Comparison of ENCODE assay signal across 1 cellular context in genomic region chr22:49209452-49210195, GRCh38.
TF ChIP-seq lines count a peak whose summit lies in the region.

No MANE protein-coding gene starts in this region.

TF ChIP-seq in HepG2, 621 proteins besides CTCF, POLR2A, EP300 and RAD21 (continued from another document):
- no peak for TF ChIP-seq ZNF512B (CRISPR knock-in tag; IDR thresholded peaks at IDR 0.05; ENCODE audit: borderline replicate concordance)
- no peak for TF ChIP-seq KAT7 (CRISPR knock-in tag; IDR thresholded peaks at IDR 0.05; ENCODE audit: borderline replicate concordance)
- TF ChIP-seq PHF20 (CRISPR knock-in tag; IDR thresholded peaks at IDR 0.05), result no peak
- no peak for TF ChIP-seq ZFY (CRISPR knock-in tag; IDR thresholded peaks at IDR 0.05)
- no peak for TF ChIP-seq SP5 (CRISPR knock-in tag; IDR thresholded peaks at IDR 0.05; ENCODE audit: borderline replicate concordance, low read depth)
- no peak for TF ChIP-seq ZNF256 (CRISPR knock-in tag; conservative IDR thresholded peaks at IDR 0.05)
- TF ChIP-seq ZNF572 (CRISPR knock-in tag; IDR thresholded peaks at IDR 0.05), result no peak
- no peak for TF ChIP-seq ZNF674 (CRISPR knock-in tag; IDR thresholded peaks at IDR 0.05; ENCODE audit: low read depth)
- no peak for TF ChIP-seq SRSF1 (optimal IDR thresholded peaks at IDR 0.05; ENCODE audit: low read depth, low read length)
- TF ChIP-seq ZNF232 (CRISPR knock-in tag; IDR thresholded peaks at IDR 0.05; ENCODE audit: borderline replicate concordance), result no peak
- no peak for TF ChIP-seq SAFB2 (CRISPR knock-in tag; IDR thresholded peaks at IDR 0.05; ENCODE audit: borderline replicate concordance, low read depth)
- TF ChIP-seq ZNF224 (CRISPR knock-in tag; IDR thresholded peaks at IDR 0.05), result no peak
- peak; percentile 50 for TF ChIP-seq ARID5B (CRISPR knock-in tag; IDR thresholded peaks at IDR 0.05)
- TF ChIP-seq ZNF792 (CRISPR knock-in tag; IDR thresholded peaks at IDR 0.05), result no peak
- no peak for TF ChIP-seq BRCA1 (CRISPR knock-in tag; IDR thresholded peaks at IDR 0.05)
- no peak for TF ChIP-seq ZFYVE20 (CRISPR knock-in tag; IDR thresholded peaks at IDR 0.05; ENCODE audit: borderline replicate concordance, low read depth)
- TF ChIP-seq ZNF629 (CRISPR knock-in tag; conservative IDR thresholded peaks at IDR 0.05), result no peak
- TF ChIP-seq HNF1A (IDR thresholded peaks at IDR 0.05; ENCODE audit: low read depth), result peak; percentile 87
- TF ChIP-seq HNF1A (CRISPR knock-in tag; IDR thresholded peaks at IDR 0.05; ENCODE audit: borderline replicate concordance), result peak; percentile 93
- no peak for TF ChIP-seq ATF5 (CRISPR knock-in tag; IDR thresholded peaks at IDR 0.05; ENCODE audit: low read depth)
- TF ChIP-seq ZNF552 (CRISPR knock-in tag; IDR thresholded peaks at IDR 0.05; ENCODE audit: borderline replicate concordance), result no peak
- TF ChIP-seq ZBTB25 (CRISPR knock-in tag; IDR thresholded peaks at IDR 0.05), result 0 out of 2 replicates have a peak, but pooled peaks have one; percentile 26
- no peak for TF ChIP-seq ZNF354B (CRISPR knock-in tag; IDR thresholded peaks at IDR 0.05)
